In the genomic region with DNA sequence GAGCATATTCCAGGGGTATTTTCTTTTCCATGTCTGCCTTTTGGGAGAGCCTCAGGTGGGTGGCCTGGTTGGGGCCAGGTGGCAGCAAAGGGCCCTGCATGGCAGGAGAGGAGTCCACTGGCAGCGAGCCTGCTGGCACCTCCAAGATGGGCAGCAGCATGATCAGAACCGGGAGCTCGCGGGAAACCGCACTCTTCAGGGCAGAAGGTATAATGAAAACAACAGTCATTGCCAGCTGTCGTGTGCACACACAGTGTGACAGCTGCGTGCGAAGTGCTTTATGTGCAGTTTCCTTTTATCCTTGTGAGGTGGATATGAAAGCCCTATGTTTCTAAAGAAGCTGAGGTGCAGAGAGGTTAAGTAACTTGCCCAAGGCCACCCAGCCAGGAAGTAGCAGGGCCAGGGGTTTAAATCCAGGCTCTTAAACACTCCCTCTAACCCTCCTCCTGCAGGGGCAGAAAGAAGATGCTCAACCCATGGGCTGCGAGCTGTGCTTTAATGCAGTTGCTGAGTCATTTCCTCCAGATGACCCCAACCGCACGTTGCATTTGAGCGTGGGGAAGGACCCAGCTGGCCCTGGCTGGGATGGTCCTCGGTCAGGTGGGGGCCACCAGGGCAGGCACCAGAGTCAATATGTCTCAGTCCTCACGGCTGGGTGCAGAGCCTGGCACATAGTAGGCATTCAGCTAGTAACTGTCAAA, we compare ENCODE assay signal across 7 cellular contexts.
DNase-seq lines count a peak whose midpoint lies in the region; ATAC-seq, FAIRE-seq and TF ChIP-seq lines count a peak whose summit lies in the region.

No MANE protein-coding gene starts in this region.

- no peaks in the 10 kb centered on the region for H3K9me3 ChIP-seq in astrocyte (ENCODE audit: insufficient read depth, low read depth, low read length)

- H3K79me2 ChIP-seq in astrocyte (ENCODE audit: insufficient read depth, low read length), result no peaks in the 10 kb centered on the region

- DNase-seq in astrocyte (ENCODE audit: low read depth), result peak; percentile 60
- peak; percentile 63 for DNase-seq in sciatic nerve (ENCODE audit: low spot score)
- no peak for DNase-seq in foreskin melanocyte
- no peak for DNase-seq in RCC 7860 (ENCODE audit: low spot score)

- H3K4me2 ChIP-seq in astrocyte (ENCODE audit: low read length), result peak overlapping the region; percentile 34

- H3K4me3 ChIP-seq in astrocyte (ENCODE audit: insufficient read depth, low read depth, low read length), result no peak overlapping the region

- intact Hi-C loops in sciatic nerve (cut with DNase I), result no loop called here

- H3K9me3 Mint-ChIP-seq in astrocyte (ENCODE audit: unreplicated experiment), result peaks cover 5% of the 10 kb centered on the region

- no peak overlapping the region for H3K27ac ChIP-seq in astrocyte (ENCODE audit: low read depth, low read length)

- H4K20me1 ChIP-seq in astrocyte (ENCODE audit: insufficient read depth, low read length), result no peaks in the 10 kb centered on the region

- peaks cover 27% of the 10 kb centered on the region for H3K27me3 Mint-ChIP-seq in astrocyte (ENCODE audit: low read depth, unreplicated experiment)

- no peak overlapping the region for H2AFZ ChIP-seq in astrocyte (ENCODE audit: low read depth, low read length)

- no peaks in the 10 kb centered on the region for H3K27me3 ChIP-seq in astrocyte (ENCODE audit: insufficient read depth, low read length)

- H3K4me1 ChIP-seq in astrocyte (ENCODE audit: insufficient read depth, low read length), result peaks cover 5% of the 10 kb centered on the region

- FAIRE-seq in astrocyte (lab: Jason Lieb, UNC) (no peak), RCC 7860 (lab: Jason Lieb, UNC) (no peak)

- peaks cover 6% of the 10 kb centered on the region for H3K4me1 Mint-ChIP-seq in astrocyte (ENCODE audit: low read depth, unreplicated experiment)

- H3K27ac Mint-ChIP-seq in astrocyte (ENCODE audit: unreplicated experiment), result no peak overlapping the region

- H3K36me3 Mint-ChIP-seq in astrocyte (ENCODE audit: low read depth, unreplicated experiment), result no peaks in the 10 kb centered on the region

- TF ChIP-seq CTCF in astrocyte (IDR thresholded peaks at IDR 0.05; ENCODE audit: insufficient read depth, low read depth, low read length), result no peak

- no peak overlapping the region for H3K9ac ChIP-seq in astrocyte (ENCODE audit: low read length)

- ATAC-seq in GM19395 (IDR thresholded peaks at IDR 0.05; ENCODE audit: unreplicated experiment) (peak; percentile 65), HG03432 (IDR thresholded peaks at IDR 0.05; ENCODE audit: unreplicated experiment) (peak; percentile 53), sciatic nerve (peak; percentile 55), HG02938 (IDR thresholded peaks at IDR 0.05; ENCODE audit: unreplicated experiment) (no peak)

- no peak overlapping the region for H3K4me3 Mint-ChIP-seq in astrocyte (ENCODE audit: unreplicated experiment)

- H3K36me3 ChIP-seq in astrocyte (ENCODE audit: insufficient read depth, low read length), result no peaks in the 10 kb centered on the region

Comparison
In these comparisons a context has a peak if more than half of its experiments do, and no peak if none do; other contexts are left out.
1. DNase-seq: peak in astrocyte (single experiment) and sciatic nerve (single experiment); none in foreskin melanocyte (single experiment) and RCC 7860 (single experiment).